In the genomic region with DNA sequence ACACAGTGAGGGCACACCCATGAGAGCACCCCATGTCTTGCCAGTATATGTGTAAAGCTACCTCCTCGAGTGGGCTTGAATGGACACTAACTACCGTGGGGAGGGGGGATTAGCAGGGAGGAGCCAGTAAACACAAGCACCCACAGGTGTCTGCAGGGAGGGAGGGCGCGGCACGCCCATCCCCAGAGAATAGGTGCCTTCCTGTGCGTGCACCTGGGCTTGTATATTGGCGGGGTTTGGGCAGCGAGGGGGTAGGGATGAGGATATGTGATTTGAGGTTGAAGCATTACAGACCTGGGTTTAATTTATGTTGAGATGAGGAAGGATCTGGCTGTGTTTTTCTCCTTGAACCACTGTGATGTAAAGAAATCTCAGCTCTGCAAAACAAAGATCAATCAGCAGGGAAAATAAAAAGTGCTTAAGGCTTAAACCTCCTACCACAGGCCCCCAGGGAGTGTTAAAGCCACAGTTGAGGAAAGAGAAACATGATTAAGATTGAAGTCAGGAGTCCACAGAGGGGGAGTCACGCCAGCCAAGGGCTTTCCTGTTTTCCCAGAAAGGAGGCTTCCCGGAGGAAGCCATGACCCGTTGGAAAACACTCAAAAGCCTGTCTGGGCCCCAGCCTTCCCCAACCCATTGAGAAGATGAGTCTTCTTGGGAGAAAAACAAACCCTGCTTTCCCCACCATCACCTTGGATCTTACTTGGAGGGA, we compare ENCODE assay signal across 15 cellular contexts.
DNase-seq lines count a peak whose midpoint lies in the region; ATAC-seq and TF ChIP-seq lines count a peak whose summit lies in the region.
"Had no signal": no experiment of that assay in that cellular context is flagged by ENCODE, and none has a peak within 500 bp of the region (broad histone marks: within the 10 kb centered on the region; RNA-seq: fewer than 3 reads in every experiment).

No MANE protein-coding gene starts in this region.

- TF ChIP-seq CTCF in AG09319 (IDR thresholded peaks at IDR 0.05; ENCODE audit: low read depth, low read length) (no peak), brain (conservative IDR thresholded peaks at IDR 0.05) (no peak), MCF 10A (IDR thresholded peaks at IDR 0.05; ENCODE audit: unreplicated experiment) (no peak)

- H3K9me3 Mint-ChIP-seq in brain: peaks cover 0 to 13% (median 3%) of the 10 kb centered on the region in 5 experiments
- no peaks in the 10 kb centered on the region for H3K9me3 Mint-ChIP-seq in MCF 10A (ENCODE audit: unreplicated experiment)
- H3K9me3 Mint-ChIP-seq: activated T-cell treated with anti-CD3 and anti-CD28 coated beads, Interleukin-2, amount 50 U/mL, for 24 hours; CD8-positive, alpha-beta T cell; natural killer cell had no signal

- peaks cover 59% of the 10 kb centered on the region for H3K4me1 Mint-ChIP-seq in brain
- peaks cover 3% of the 10 kb centered on the region for H3K4me1 Mint-ChIP-seq in MCF 10A (ENCODE audit: insufficient read depth, unreplicated experiment)
- H3K4me1 Mint-ChIP-seq: natural killer cell had no signal

- H3K36me3 ChIP-seq in H7 (replicated peaks; ENCODE audit: control insufficient read depth, insufficient read depth, low read length): no peaks in the 10 kb centered on the region
- H3K36me3 ChIP-seq: spleen had no signal

- H3K4me3 Mint-ChIP-seq in brain: peak overlapping the region in 2 of 5 experiments; percentile 0 to 3
- no peak overlapping the region for H3K4me3 Mint-ChIP-seq in MCF 10A (ENCODE audit: unreplicated experiment)
- H3K4me3 Mint-ChIP-seq: activated T-cell treated with anti-CD3 and anti-CD28 coated beads, Interleukin-2, amount 50 U/mL, for 24 hours; CD8-positive, alpha-beta T cell; natural killer cell had no signal

- DNase-seq in AG09319 (ENCODE audit: extremely low read depth, low read depth) (peak; percentile 18), H7 (peak; percentile 52), left kidney (ENCODE audit: low read depth, low spot score) (peak; percentile 55), MCF 10A (ENCODE audit: unreplicated experiment) (no peak), A172 (ENCODE audit: low spot score) (no peak)
- DNase-seq: activated T-cell treated with anti-CD3 and anti-CD28 coated beads, Interleukin-2, amount 50 U/mL, for 24 hours; Kasumi-1; kidney glomerular epithelial cell; natural killer cell; NCI-H446 treated with DMSO at 0.1 percent for 48 hours; spleen had no signal

- H3K27me3 Mint-ChIP-seq in brain (peaks cover 7% of the 10 kb centered on the region), MCF 10A (ENCODE audit: insufficient read depth, unreplicated experiment) (peaks cover 9% of the 10 kb centered on the region)

- no peaks in the 10 kb centered on the region for H3K36me3 Mint-ChIP-seq in brain
- no peaks in the 10 kb centered on the region for H3K36me3 Mint-ChIP-seq in MCF 10A (ENCODE audit: insufficient read depth, unreplicated experiment)
- H3K36me3 Mint-ChIP-seq: CD8-positive, alpha-beta T cell; natural killer cell had no signal

- BruUV-seq in MCF 10A (replicated peaks; lab: Mats Ljungman, UMichigan): no TSS peak

- POLR2A ChIA-PET in MCF 10A (lab: Yijun Ruan, JAX): no interaction called here

- ATAC-seq in HG03457 (IDR thresholded peaks at IDR 0.05; ENCODE audit: unreplicated experiment) (no peak), GM18517 (IDR thresholded peaks at IDR 0.05; ENCODE audit: unreplicated experiment) (no peak)
- ATAC-seq: CD8-positive, alpha-beta T cell; natural killer cell had no signal

- peak overlapping the region in 4 of 5 experiments; percentile 14 to 87 (median 64) for H3K27ac Mint-ChIP-seq in brain
- H3K27ac Mint-ChIP-seq in MCF 10A (ENCODE audit: low read depth, unreplicated experiment): no peak overlapping the region
- H3K27ac Mint-ChIP-seq: activated T-cell treated with anti-CD3 and anti-CD28 coated beads, Interleukin-2, amount 50 U/mL, for 24 hours; CD8-positive, alpha-beta T cell; natural killer cell had no signal

- H3K4me3 ChIP-seq in H7 (ENCODE audit: insufficient read depth, low read depth, low read length): no peak overlapping the region
- H3K4me3 ChIP-seq: spleen had no signal

- CTCF ChIA-PET in MCF 10A (lab: Yijun Ruan, JAX): interaction anchor here (0.5 kb wide), 1 partner anchor 110 kb away, joined by 3 read pairs; no protein-coding TSS in a partner anchor

- peaks cover 95% of the 10 kb centered on the region for H3K27me3 ChIP-seq in H7 (ENCODE audit: control insufficient read depth, insufficient read depth, low read length)

- intact Hi-C loops in MCF 10A (cut with micrococcal nuclease): no loop called here

Comparison
In these comparisons a context has a peak if more than half of its experiments do, and no peak if none do; other contexts are left out.
1. DNase-seq: peak in AG09319 (single experiment), H7 (single experiment) and left kidney (single experiment); none in MCF 10A (single experiment) and A172 (single experiment).